17 cellular contexts compared by ENCODE assay signal in the genomic region with DNA sequence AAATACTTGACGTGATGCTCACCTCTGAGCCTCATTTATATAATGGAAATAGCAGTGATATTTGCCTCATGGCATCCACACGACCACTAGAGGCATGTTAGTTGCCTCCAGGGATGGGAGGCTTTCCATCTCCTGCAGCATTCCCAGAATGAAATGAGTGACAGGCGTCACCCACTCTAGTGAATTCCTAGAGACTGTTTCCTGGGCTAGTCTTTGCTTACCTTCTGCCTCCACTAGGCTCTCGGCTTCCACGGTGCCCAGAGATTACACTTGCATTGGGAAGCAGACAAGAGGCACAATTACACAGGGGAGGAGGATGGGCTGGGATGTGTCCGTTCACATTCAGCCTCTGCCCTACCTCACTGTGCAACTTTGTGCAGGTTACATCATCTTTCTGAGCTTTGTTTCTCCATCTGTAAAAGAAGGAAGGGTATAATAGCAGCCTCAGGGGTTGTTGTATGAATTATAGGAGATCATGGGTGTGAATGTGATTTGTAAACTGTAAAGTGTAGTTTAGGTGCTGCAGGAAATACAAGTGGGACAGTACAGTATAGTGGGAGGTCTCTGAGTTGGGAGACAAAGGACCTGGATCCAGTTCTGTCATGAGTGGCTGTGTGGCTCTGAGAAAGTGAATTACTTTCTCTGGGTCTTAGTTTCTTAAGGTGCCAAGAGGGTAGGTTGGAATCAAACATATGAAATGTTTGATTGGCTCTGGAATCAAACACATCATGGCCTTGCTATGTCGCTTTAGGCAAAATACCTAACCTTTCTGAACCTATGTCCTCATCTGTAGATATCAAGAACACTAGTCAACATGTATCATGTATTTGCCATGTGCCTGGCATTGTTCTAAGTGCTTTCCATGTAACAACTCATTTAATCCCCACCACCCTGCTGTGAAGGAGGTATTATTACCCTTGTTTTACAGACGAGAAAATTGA. TPM values are rescaled to one million over a fixed set of nuclear protein-coding genes. Genes with fewer than 3 reads are reported as not detected.
"Had no signal": no experiment of that assay in that cellular context is flagged by ENCODE, and none has a peak within 500 bp of the region (broad histone marks: within the 10 kb centered on the region; RNA-seq: fewer than 3 reads in every experiment).

No MANE protein-coding gene starts in this region.

- H3K36me3 ChIP-seq: cardiac muscle cell, colonic mucosa, gastrocnemius medialis, ovary, thyroid gland had no signal

- ATAC-seq: T-cell had no signal

- H3K9me3 ChIP-seq: colonic mucosa, gastrocnemius medialis, ovary, thyroid gland had no signal

- H3K4me1 ChIP-seq: colonic mucosa had no signal

- H3K27ac Mint-ChIP-seq: activated CD8-positive, alpha-beta T cell treated with anti-CD3 and anti-CD28 coated beads for 36 hours; activated naive CD8-positive, alpha-beta T cell treated with anti-CD3 and anti-CD28 coated beads, Interleukin-2, amount 10 ng/mL, durations not matched to agents 7 days and 5 days; T-cell had no signal

- H3K4me2 ChIP-seq: smooth muscle cell had no signal

- H3K27ac ChIP-seq: cardiac muscle cell, colonic mucosa, ovary, thyroid gland had no signal

- FAIRE-seq: endothelial cell of umbilical vein had no signal

- H3K27me3 ChIP-seq: cardiac muscle cell, ovary had no signal

- H3K9me3 Mint-ChIP-seq: activated CD8-positive, alpha-beta T cell treated with anti-CD3 and anti-CD28 coated beads for 36 hours; activated naive CD8-positive, alpha-beta T cell treated with anti-CD3 and anti-CD28 coated beads, Interleukin-2, amount 10 ng/mL, durations not matched to agents 7 days and 5 days; activated T-cell treated with anti-CD3 and anti-CD28 coated beads, Interleukin-2, amount 50 U/mL, for 72 hours; neural crest cell had no signal

- H3K4me3 ChIP-seq: cardiac muscle cell, colonic mucosa, gastrocnemius medialis, ovary, smooth muscle cell, thyroid gland had no signal

- H3K36me3 Mint-ChIP-seq: activated naive CD8-positive, alpha-beta T cell treated with anti-CD3 and anti-CD28 coated beads, Interleukin-2, amount 10 ng/mL, durations not matched to agents 7 days and 5 days had no signal

- DNase-seq: activated CD4-positive, alpha-beta T cell treated with anti-CD3 and anti-CD28 coated beads for 4 hours; activated CD8-positive, alpha-beta memory T cell treated with anti-CD3 and anti-CD28 coated beads, Interleukin-2, amount 50 U/mL, for 4 hours; activated CD8-positive, alpha-beta T cell treated with anti-CD3 and anti-CD28 coated beads for 36 hours; activated naive CD8-positive, alpha-beta T cell treated with anti-CD3 and anti-CD28 coated beads, Interleukin-2, amount 10 ng/mL, durations not matched to agents 7 days and 5 days; anterior cingulate cortex; colonic mucosa; gastrocnemius medialis; kidney glomerular epithelial cell; mesendoderm; ovary; T-cell; thyroid gland had no signal

- H3K4me3 Mint-ChIP-seq: activated CD8-positive, alpha-beta T cell treated with anti-CD3 and anti-CD28 coated beads for 36 hours; activated naive CD8-positive, alpha-beta T cell treated with anti-CD3 and anti-CD28 coated beads, Interleukin-2, amount 10 ng/mL, durations not matched to agents 7 days and 5 days; activated T-cell treated with anti-CD3 and anti-CD28 coated beads, Interleukin-2, amount 50 U/mL, for 72 hours; T-cell had no signal

RNA-seq across cellular contexts. Expression of a gene that starts 3.6 kb away (rescaled TPM):
- total RNA-seq: activated CD8-positive, alpha-beta T cell treated with anti-CD3 and anti-CD28 coated beads for 36 hours; activated naive CD8-positive, alpha-beta T cell treated with anti-CD3 and anti-CD28 coated beads, Interleukin-2, amount 10 ng/mL, durations not matched to agents 7 days and 5 days; endothelial cell of umbilical vein; T-cell had no signal
